ENCODE assay signal across 8 cellular contexts in the genomic region with DNA sequence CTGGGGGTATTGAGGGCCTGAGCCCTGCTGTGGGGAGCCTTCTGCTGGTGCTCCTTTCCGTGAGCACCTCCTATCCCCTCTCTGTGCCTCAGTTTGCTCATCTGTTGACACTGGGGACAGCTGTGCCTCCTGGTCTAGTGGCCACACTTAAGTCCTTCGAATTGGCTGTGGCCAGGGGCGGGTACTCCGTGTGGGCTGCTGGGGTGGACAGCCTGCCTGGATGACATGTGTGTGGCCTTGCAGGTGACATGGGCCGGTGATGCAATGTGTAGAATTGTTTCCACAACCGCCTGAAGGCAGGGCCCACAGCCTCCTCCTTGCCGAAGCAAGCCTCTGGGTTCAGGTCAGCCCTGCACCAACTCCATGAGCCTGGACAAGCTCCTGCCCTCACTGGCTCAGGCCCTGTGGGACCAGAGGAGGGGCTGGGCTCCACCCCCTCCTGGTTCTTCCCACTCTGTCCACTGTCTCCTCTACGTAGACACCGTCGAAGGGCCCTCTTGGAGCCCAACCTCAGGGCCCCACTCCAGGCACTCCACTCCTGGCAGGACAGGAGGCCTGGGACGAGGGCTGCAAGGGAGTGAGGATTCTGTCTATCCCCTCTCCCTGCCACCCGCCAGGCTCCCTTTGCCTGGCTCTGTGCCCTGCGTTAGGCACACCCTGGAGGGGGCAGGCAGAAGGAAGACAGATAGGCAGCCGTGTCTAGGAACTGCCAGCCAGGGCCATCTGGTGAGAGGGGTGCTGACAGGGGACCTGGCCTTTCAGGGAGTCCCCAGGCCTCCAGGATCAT. TPM values are rescaled to one million over a fixed set of nuclear protein-coding genes. Genes with fewer than 3 reads are reported as not detected.
DNase-seq lines count a peak whose midpoint lies in the region; ATAC-seq, FAIRE-seq and TF ChIP-seq lines count a peak whose summit lies in the region.

No MANE protein-coding gene starts in this region.

- CTCF ChIA-PET in WTC11 (lab: Charles Lee): no interaction called here

- peak overlapping the region; percentile 88 for H3K4me2 ChIP-seq in parathyroid adenoma (ENCODE audit: low read length)

- TF ChIP-seq CTCF in WTC11 (IDR thresholded peaks at IDR 0.05): no peak
- no peak for TF ChIP-seq CTCF in fibroblast of pulmonary artery (IDR thresholded peaks at IDR 0.05; ENCODE audit: low read length, missing control alignments)
- TF ChIP-seq CTCF in parathyroid adenoma (IDR thresholded peaks at IDR 0.05): no peak
- no peak for TF ChIP-seq CTCF in D721Med (IDR thresholded peaks at IDR 0.05; ENCODE audit: insufficient read depth, missing control alignments)

- ATAC-seq in WTC11 (no peak), HG03571 (IDR thresholded peaks at IDR 0.05; ENCODE audit: unreplicated experiment) (no peak)

- peaks cover 22% of the 10 kb centered on the region for H3K4me1 Mint-ChIP-seq in WTC11

- H3K9ac ChIP-seq in parathyroid adenoma: no peak overlapping the region

- POLR2A ChIA-PET in WTC11 (lab: Charles Lee): no interaction called here

- no peaks in the 10 kb centered on the region for H3K27me3 ChIP-seq in parathyroid adenoma (ENCODE audit: control insufficient read depth, insufficient read depth, low read length)

- H3K4me3 ChIP-seq in fibroblast of pulmonary artery (replicated peaks; ENCODE audit: low read depth, low read length) (peak overlapping the region; percentile 65), parathyroid adenoma (ENCODE audit: low read depth, low read length) (peak overlapping the region; percentile 63)

- H3K4me3 Mint-ChIP-seq in WTC11: peak overlapping the region; percentile 76

- H3K9me3 ChIP-seq in parathyroid adenoma (ENCODE audit: control insufficient read depth, low read length): no peaks in the 10 kb centered on the region

- no peaks in the 10 kb centered on the region for H3K36me3 ChIP-seq in parathyroid adenoma (ENCODE audit: control insufficient read depth, insufficient read depth, low read length)

- no peak overlapping the region for H3K27ac Mint-ChIP-seq in WTC11

- H3K27ac ChIP-seq in parathyroid adenoma: peak overlapping the region; percentile 95

- H2AFZ ChIP-seq in parathyroid adenoma: peak overlapping the region; percentile 66

- peaks cover 21% of the 10 kb centered on the region for H3K27me3 Mint-ChIP-seq in WTC11 (ENCODE audit: low read depth)

- peaks cover 2% of the 10 kb centered on the region for H3K79me2 ChIP-seq in parathyroid adenoma

- no peak for FAIRE-seq in D721Med (lab: Jason Lieb, UNC)

- peak; percentile 1 for DNase-seq in activated naive CD4-positive, alpha-beta T cell treated with Interleukin-2 at 50 U/mL for 16 hours
- DNase-seq in activated naive CD4-positive, alpha-beta T cell treated with anti-CD3 and anti-CD28 coated beads, Interleukin-2, amount 50 U/mL, for 16 hours: no peak
- peak; percentile 16 for DNase-seq in WTC11 (ENCODE audit: low spot score)
- peak; percentile 57 for DNase-seq in fibroblast of pulmonary artery (ENCODE audit: low read depth)
- no peak for DNase-seq in D721Med (ENCODE audit: insufficient read length, low spot score)
- no peak for DNase-seq in NCI-H2227 treated with DMSO at 0.1 percent for 48 hours (lab: John Stamatoyannopoulos, UW)

- H3K4me1 ChIP-seq in parathyroid adenoma: peaks cover 48% of the 10 kb centered on the region

- no peaks in the 10 kb centered on the region for H3K36me3 Mint-ChIP-seq in WTC11

- no peaks in the 10 kb centered on the region for H3K9me3 Mint-ChIP-seq in WTC11

TF ChIP-seq in WTC11, 78 proteins besides CTCF, POLR2A, EP300 and RAD21:
- TF ChIP-seq, protein P1, sequence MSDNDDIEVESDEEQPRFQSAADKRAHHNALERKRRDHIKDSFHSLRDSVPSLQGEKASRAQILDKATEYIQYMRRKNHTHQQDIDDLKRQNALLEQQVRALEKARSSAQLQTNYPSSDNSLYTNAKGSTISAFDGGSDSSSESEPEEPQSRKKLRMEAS (CRISPR knock-in tag; IDR thresholded peaks at IDR 0.05): peak; percentile 54; the same call in 1 of the 2 replicates
- TF ChIP-seq SOX15 (CRISPR knock-in tag; IDR thresholded peaks at IDR 0.05) (no peak), PRDM15 (CRISPR knock-in tag; IDR thresholded peaks at IDR 0.05) (peak; percentile 10; the same call in 1 of the 2 replicates), IRF2 (CRISPR knock-in tag; IDR thresholded peaks at IDR 0.05; ENCODE audit: borderline replicate concordance, low read depth) (no peak), ATF3 (CRISPR knock-in tag; conservative IDR thresholded peaks at IDR 0.05) (no peak), GABPB1 (CRISPR knock-in tag; IDR thresholded peaks at IDR 0.05) (peak; percentile 100), JAZF1 (CRISPR knock-in tag; IDR thresholded peaks at IDR 0.05) (no peak)
- TF ChIP-seq, protein P2, sequence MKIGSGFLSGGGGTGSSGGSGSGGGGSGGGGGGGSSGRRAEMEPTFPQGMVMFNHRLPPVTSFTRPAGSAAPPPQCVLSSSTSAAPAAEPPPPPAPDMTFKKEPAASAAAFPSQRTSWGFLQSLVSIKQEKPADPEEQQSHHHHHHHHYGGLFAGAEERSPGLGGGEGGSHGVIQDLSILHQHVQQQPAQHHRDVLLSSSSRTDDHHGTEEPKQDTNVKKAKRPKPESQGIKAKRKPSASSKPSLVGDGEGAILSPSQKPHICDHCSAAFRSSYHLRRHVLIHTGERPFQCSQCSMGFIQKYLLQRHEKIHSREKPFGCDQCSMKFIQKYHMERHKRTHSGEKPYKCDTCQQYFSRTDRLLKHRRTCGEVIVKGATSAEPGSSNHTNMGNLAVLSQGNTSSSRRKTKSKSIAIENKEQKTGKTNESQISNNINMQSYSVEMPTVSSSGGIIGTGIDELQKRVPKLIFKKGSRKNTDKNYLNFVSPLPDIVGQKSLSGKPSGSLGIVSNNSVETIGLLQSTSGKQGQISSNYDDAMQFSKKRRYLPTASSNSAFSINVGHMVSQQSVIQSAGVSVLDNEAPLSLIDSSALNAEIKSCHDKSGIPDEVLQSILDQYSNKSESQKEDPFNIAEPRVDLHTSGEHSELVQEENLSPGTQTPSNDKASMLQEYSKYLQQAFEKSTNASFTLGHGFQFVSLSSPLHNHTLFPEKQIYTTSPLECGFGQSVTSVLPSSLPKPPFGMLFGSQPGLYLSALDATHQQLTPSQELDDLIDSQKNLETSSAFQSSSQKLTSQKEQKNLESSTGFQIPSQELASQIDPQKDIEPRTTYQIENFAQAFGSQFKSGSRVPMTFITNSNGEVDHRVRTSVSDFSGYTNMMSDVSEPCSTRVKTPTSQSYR (CRISPR knock-in tag; IDR thresholded peaks at IDR 0.05): no peak

RNA-seq across cellular contexts. Expression of gene SH3BP2, which starts 1.2 kb away (rescaled TPM):
- total RNA-seq in WTC11 (2021): 43.2 to 49.1 TPM (median 44.5 TPM) in 3 replicates

RNA-seq across cellular contexts. Expression of gene TNIP2, which starts 38.0 kb away (rescaled TPM):
- 39.3 to 44.4 TPM (median 41.5 TPM) in 3 replicates for total RNA-seq in WTC11 (2021)

RNA-seq across cellular contexts. Expression of gene ADD1, which starts 49.5 kb away (rescaled TPM):
- total RNA-seq in WTC11 (2021): 164 to 178 TPM (median 167 TPM) in 3 replicates

Comparison
In these comparisons a context has a peak if more than half of its experiments do, and no peak if none do; other contexts are left out.
1. DNase-seq: peak in activated naive CD4-positive, alpha-beta T cell treated with Interleukin-2 at 50 U/mL for 16 hours (single experiment), WTC11 (single experiment) and fibroblast of pulmonary artery (single experiment); none in activated naive CD4-positive, alpha-beta T cell treated with anti-CD3 and anti-CD28 coated beads, Interleukin-2, amount 50 U/mL, for 16 hours (single experiment), D721Med (single experiment) and NCI-H2227 treated with DMSO at 0.1 percent for 48 hours (single experiment).